10 cellular contexts compared by ENCODE assay signal in the genomic region with DNA sequence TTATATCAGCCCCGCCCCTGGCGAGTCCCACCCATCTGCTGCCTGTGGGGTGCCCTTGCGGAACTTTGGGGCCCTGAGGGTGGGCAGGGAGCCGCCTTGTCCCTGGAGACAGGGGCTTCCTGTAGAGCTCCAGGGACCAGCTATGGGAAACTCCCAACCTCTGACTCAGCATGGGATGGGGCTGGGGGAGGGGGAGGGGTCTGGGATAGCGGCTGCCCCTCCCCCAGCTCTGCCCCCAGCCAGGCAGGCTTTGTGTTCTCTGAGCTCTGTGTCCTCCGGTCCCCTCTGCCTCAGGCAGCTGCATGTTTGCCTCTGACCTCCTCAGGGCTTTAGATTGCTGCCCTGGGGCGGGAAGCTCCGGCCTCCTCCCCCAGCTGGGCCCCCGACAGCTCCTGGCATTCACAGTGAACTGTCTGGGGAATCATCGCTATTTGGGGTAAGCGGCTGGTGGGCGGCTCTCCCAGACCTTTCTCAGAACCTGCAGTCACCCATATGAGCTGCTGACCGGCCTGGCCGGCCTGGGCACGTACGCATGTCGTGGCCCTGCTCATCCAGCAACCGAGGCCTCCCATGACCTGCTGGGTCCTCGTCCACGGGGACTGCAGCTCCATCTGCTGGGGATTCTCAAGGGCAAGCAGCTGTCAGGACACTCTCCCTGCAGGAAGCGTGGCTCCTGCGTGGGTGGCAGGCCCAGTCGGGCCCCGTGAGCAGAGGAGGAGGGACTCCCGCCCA. TPM values are rescaled to one million over a fixed set of nuclear protein-coding genes. Genes with fewer than 3 reads are reported as not detected.
A peak's percentile ranks its signal among the peaks of the same experiment; 100 is the strongest.
DNase-seq lines count a peak whose midpoint lies in the region; ATAC-seq and TF ChIP-seq lines count a peak whose summit lies in the region.
"Had no signal": no experiment of that assay in that cellular context is flagged by ENCODE, and none has a peak within 500 bp of the region (broad histone marks: within the 10 kb centered on the region; RNA-seq: fewer than 3 reads in every experiment).

No MANE protein-coding gene starts in this region.

- no peaks in the 10 kb centered on the region for H3K36me3 ChIP-seq in heart left ventricle

- H3K4me1 ChIP-seq in heart left ventricle: peaks cover 0 to 12% (median 8%) of the 10 kb centered on the region in 12 donors

- H3K27me3 ChIP-seq in heart left ventricle: no peaks in the 10 kb centered on the region

- H3K27ac ChIP-seq in heart left ventricle: no peak overlapping the region

- intact Hi-C loops in heart left ventricle (cut with DNase I): loop anchor here in 2 of 10 donors (1.0 to 2.0 kb wide), 2 partner anchors 17 to 18 kb away; partner anchors contain the start of gene ARHGEF16 (in 1 of the 2)

- no peak for TF ChIP-seq POLR2A in heart left ventricle (IDR thresholded peaks at IDR 0.05)

- no peak overlapping the region for H3K4me3 ChIP-seq in heart left ventricle

- ATAC-seq in heart left ventricle (peak; percentile 42 to 79 (median 68)), GM19395 (IDR thresholded peaks at IDR 0.05; ENCODE audit: unreplicated experiment) (no peak), GM19328 (IDR thresholded peaks at IDR 0.05; ENCODE audit: unreplicated experiment) (no peak), GM21423 (IDR thresholded peaks at IDR 0.05; ENCODE audit: unreplicated experiment) (no peak)

- DNase-seq in GM03348 (ENCODE audit: low spot score) (peak; percentile 54), T1000 (lab: John Stamatoyannopoulos, UW) (peak; percentile 36), heart left ventricle (peak; percentile 57 to 83 (median 59)), putamen (ENCODE audit: low spot score) (peak; percentile 37)
- no peak for DNase-seq in activated naive CD4-positive, alpha-beta T cell (lab: John Stamatoyannopoulos, UW)
- DNase-seq: activated effector memory CD4-positive, alpha-beta T cell treated with anti-CD3 and anti-CD28 coated beads, Interleukin-2, amount 50 U/mL, for 16 hours; NCI-H2107 had no signal

- TF ChIP-seq CTCF in heart left ventricle (IDR thresholded peaks at IDR 0.05): peak; percentile 23 to 66 (median 52)

- H3K9me3 ChIP-seq in heart left ventricle: no peaks in the 10 kb centered on the region

- WGBS in heart left ventricle, 4 donors: 24 to 40% (median 28%) methylated on average over 9 to 25 of the region's 25 CpGs

RNA-seq across cellular contexts. Expression of gene ARHGEF16, which starts 17.1 kb away (rescaled TPM):
- 1 to 10 TPM in 2 of 9 donors, under 1 TPM in 7; 0.31 to 1.4 (median 0.51) TPM for total RNA-seq in heart left ventricle
- polyA plus RNA-seq in heart left ventricle: under 1 TPM; 0.43 to 0.76 TPM

Comparison
In these comparisons a context has a peak if more than half of its experiments do, and no peak if none do; other contexts are left out.
1. DNase-seq: peak in GM03348 (single experiment), T1000 (single experiment), heart left ventricle (5 of 5) and putamen (single experiment); none in activated naive CD4-positive, alpha-beta T cell (0 of 4).
2. ATAC-seq: peak in heart left ventricle (4 of 4); none in GM19395 (single experiment), GM19328 (single experiment) and GM21423 (single experiment).